Comparison of ENCODE assay signal across 25 cellular contexts in genomic region chrX:13196778-13197177, GRCh38.
"Had no signal": no experiment of that assay in that cellular context is flagged by ENCODE, and none has a peak within 500 bp of the region (broad histone marks: within the 10 kb centered on the region; RNA-seq: fewer than 3 reads in every experiment).

No MANE protein-coding gene starts in this region.

- H3K27ac ChIP-seq: colonic mucosa, WERI-Rb-1 had no signal

- ATAC-seq: activated CD4-positive, CD25-positive, alpha-beta regulatory T cell treated with anti-CD3 and anti-CD28 coated beads, Interleukin-2, amount 50 U/mL, for 24 hours; activated CD8-positive, alpha-beta T cell treated with anti-CD3 and anti-CD28 coated beads for 36 hours; activated T-cell treated with anti-CD3 and anti-CD28 coated beads, Interleukin-2, amount 50 U/mL, for 4 hours; activated T-helper 17 cell treated with anti-CD3 and anti-CD28 coated beads, Interleukin-2, amount 50 U/mL, for 72 hours; esophagus mucosa; T-helper 17 cell had no signal

- DNase-seq: activated B cell treated with CpG ODN at 0.5 μM for 24 hours; activated CD4-positive, alpha-beta T cell treated with anti-CD3 and anti-CD28 coated beads for 48 hours; activated CD4-positive, alpha-beta T cell treated with anti-CD3 and anti-CD28 coated beads, Interleukin-2, amount 50 U/mL, for 1 hour; activated CD4-positive, alpha-beta T cell treated with anti-CD3 and anti-CD28 coated beads, Interleukin-2, amount 50 U/mL, for 48 hours; activated CD8-positive, alpha-beta memory T cell treated with anti-CD3 and anti-CD28 coated beads for 24 hours; activated CD8-positive, alpha-beta T cell treated with anti-CD3 and anti-CD28 coated beads for 36 hours; activated effector memory CD4-positive, alpha-beta T cell treated with Interleukin-2 at 50 U/mL for 16 hours; activated gamma-delta T cell treated with Interleukin-2 at 50 U/mL for 16 hours; activated naive CD4-positive, alpha-beta T cell treated with anti-CD3 and anti-CD28 coated beads, Interleukin-2, amount 50 U/mL, for 16 hours; activated naive CD4-positive, alpha-beta T cell treated with Interleukin-2 at 50 U/mL for 16 hours; activated T-cell treated with anti-CD3 and anti-CD28 coated beads, Interleukin-2, amount 50 U/mL, for 4 hours; amniotic stem cell; anterior cingulate cortex; caudate nucleus; colonic mucosa; effector memory CD4-positive, alpha-beta T cell; endodermal cell; foreskin fibroblast; T-helper 1 cell; T-helper 17 cell; T1000; WERI-Rb-1 had no signal

- H3K4me3 ChIP-seq: colonic mucosa had no signal

- H3K4me1 ChIP-seq: colonic mucosa had no signal

- H3K36me3 ChIP-seq: colonic mucosa, WERI-Rb-1 had no signal

- H3K9me3 ChIP-seq: colonic mucosa had no signal

- H3K27me3 ChIP-seq: colonic mucosa had no signal
